ENCODE assay signal across 9 cellular contexts in the genomic region with DNA sequence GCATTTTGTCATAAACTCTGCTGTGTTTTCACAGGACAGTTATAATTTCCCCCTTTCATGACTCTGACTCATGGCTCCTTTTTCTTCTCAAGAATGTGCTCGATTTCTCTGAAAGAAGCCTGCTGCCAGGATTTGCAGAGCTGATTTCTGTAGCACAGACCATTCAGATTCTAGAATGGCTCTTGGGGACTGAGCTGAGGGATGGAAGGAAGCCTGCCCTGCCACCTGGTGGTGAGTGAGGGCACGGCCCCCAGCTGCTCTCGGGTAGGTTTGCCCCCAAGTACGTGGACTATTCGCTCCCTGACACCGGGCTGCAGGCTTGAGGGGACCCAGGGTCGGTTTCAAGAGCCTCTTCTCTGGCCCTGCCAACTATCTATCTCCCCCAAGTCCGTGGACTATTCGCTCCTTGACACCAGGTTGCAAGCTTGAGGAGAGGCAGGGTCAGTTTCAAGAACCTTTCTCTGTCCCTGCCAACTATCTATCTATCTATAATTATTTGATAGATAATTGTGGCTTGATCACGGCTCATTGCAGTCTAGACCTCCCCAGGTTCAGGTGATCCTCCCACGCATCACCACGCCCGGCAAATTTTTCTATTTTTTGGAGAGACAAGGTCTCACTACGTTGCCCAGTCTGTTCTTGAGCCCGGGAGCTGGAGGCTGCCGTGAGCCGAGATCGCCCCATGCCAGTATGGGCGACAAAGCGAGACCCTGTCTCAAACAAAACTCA. TPM values are rescaled to one million over a fixed set of nuclear protein-coding genes. Genes with fewer than 3 reads are reported as not detected.
DNase-seq lines count a peak whose midpoint lies in the region; ATAC-seq lines count a peak whose summit lies in the region.
"Had no signal": no experiment of that assay in that cellular context is flagged by ENCODE, and none has a peak within 500 bp of the region (broad histone marks: within the 10 kb centered on the region; RNA-seq: fewer than 3 reads in every experiment).

No MANE protein-coding gene starts in this region.

- H3K9me3 Mint-ChIP-seq in CD4-positive, alpha-beta memory T cell = no peaks in the 10 kb centered on the region
- H3K9me3 Mint-ChIP-seq: T-helper 1 cell treated with Interleukin-12 subunit alpha and Interleukin-12 subunit beta and Interleukin-4 antibody, amounts not matched to agents 30 μg/mL and 1 μg/mL, for 36 hours had no signal

- ATAC-seq in GM19452 (IDR thresholded peaks at IDR 0.05; ENCODE audit: unreplicated experiment) (peak; percentile 60), HG03520 (IDR thresholded peaks at IDR 0.05; ENCODE audit: unreplicated experiment) (peak; percentile 67)

- H3K36me3 Mint-ChIP-seq in CD4-positive, alpha-beta memory T cell = peaks cover 0 to 4% of the 10 kb centered on the region in 2 donors

- H3K27me3 ChIP-seq in CD4-positive, alpha-beta memory T cell (ENCODE audit: insufficient read depth, low read length) = no peaks in the 10 kb centered on the region

- CTCF ChIA-PET in CD4-positive, alpha-beta memory T cell (lab: Charles Lee; ENCODE audit: partially characterized antibody) = interaction anchor here (0.6 to 8.1 kb wide), 40 partner anchors 8 to 524 kb away, joined by 3 to 77 read pairs (median 4); a partner anchor contains a TSS

- peaks cover 25 to 38% (median 31%) of the 10 kb centered on the region in 4 donors for H3K4me1 Mint-ChIP-seq in CD4-positive, alpha-beta memory T cell

- peak overlapping the region; percentile 45 to 83 (median 58) for H3K4me3 Mint-ChIP-seq in CD4-positive, alpha-beta memory T cell

- intact Hi-C loops in CD4-positive, alpha-beta memory T cell (cut with micrococcal nuclease) = loop anchor here (1.0 to 5.0 kb wide), 3 partner anchors 35 to 525 kb away; a partner anchor contains a TSS

- no peaks in the 10 kb centered on the region for H3K36me3 ChIP-seq in CD4-positive, alpha-beta memory T cell (ENCODE audit: insufficient read depth, low read length)

- H3K4me3 ChIP-seq in CD4-positive, alpha-beta memory T cell (ENCODE audit: low read length in 2 of 2) = no peak overlapping the region

- H3K27ac Mint-ChIP-seq in CD4-positive, alpha-beta memory T cell = peak overlapping the region in 5 of 7 donors; percentile 23 to 97 (median 76)

- H3K9me3 ChIP-seq in CD4-positive, alpha-beta memory T cell (ENCODE audit: control insufficient read depth in 1 of 2, low read length in 2 of 2) = no peaks in the 10 kb centered on the region

- H3K27ac ChIP-seq in CD4-positive, alpha-beta memory T cell (ENCODE audit: low read depth, low read length) = no peak overlapping the region

- peaks cover 8 to 9% of the 10 kb centered on the region in 2 donors for H3K27me3 Mint-ChIP-seq in CD4-positive, alpha-beta memory T cell

- DNase-seq in CD4-positive, alpha-beta memory T cell = peak; percentile 58 to 70 (median 65)
- DNase-seq in NCI-H748 treated with DMSO at 0.1 percent for 48 hours (lab: John Stamatoyannopoulos, UW) = peak; percentile 17
- DNase-seq in activated CD4-positive, alpha-beta T cell treated with anti-CD3 and anti-CD28 coated beads, Interleukin-2, amount 50 U/mL, for 24 hours (ENCODE audit: low read depth in 1 of 2, low spot score in 1 of 2) = peak; percentile 50 to 61
- DNase-seq in dermis blood vessel endothelial cell = peak; percentile 88
- DNase-seq in medulla oblongata (ENCODE audit: extremely low spot score) = peak; percentile 74
- peak; percentile 50 for DNase-seq in stimulated activated CD8-positive, alpha-beta memory T cell treated with anti-CD3 and anti-CD28 coated beads, Interleukin-15, amount 100 ng/mL, for 1 hour (ENCODE audit: low read depth)

- POLR2A ChIA-PET in CD4-positive, alpha-beta memory T cell (lab: Charles Lee; ENCODE audit: partially characterized antibody) = interaction anchor here (1.0 to 3.6 kb wide), 9 partner anchors 10 to 1881 kb away, joined by 3 to 51 read pairs (median 3); a partner anchor contains a TSS

- peaks cover 33% of the 10 kb centered on the region for H3K4me1 ChIP-seq in CD4-positive, alpha-beta memory T cell (ENCODE audit: insufficient read depth, low read length)

RNA-seq across cellular contexts. Expression of a gene that starts 1.4 kb away (rescaled TPM):
- 10 to 100 TPM; 38.4 to 38.9 TPM for total RNA-seq in CD4-positive, alpha-beta memory T cell
- 10 to 100 TPM; 21.3 to 23.5 TPM for polyA plus RNA-seq in CD4-positive, alpha-beta memory T cell
- total RNA-seq in dermis blood vessel endothelial cell = 22.6 and 26.5 TPM in 2 replicates

RNA-seq across cellular contexts. Expression of a gene that starts 10.2 kb away (rescaled TPM):
- not detected for total RNA-seq in CD4-positive, alpha-beta memory T cell
- polyA plus RNA-seq in CD4-positive, alpha-beta memory T cell = not detected
- total RNA-seq in dermis blood vessel endothelial cell = not detected in 2 replicates

RNA-seq across cellular contexts. Expression of a gene that starts 20.4 kb away (rescaled TPM):
- 1 to 10 TPM; 7.0 to 7.4 TPM for total RNA-seq in CD4-positive, alpha-beta memory T cell
- polyA plus RNA-seq in CD4-positive, alpha-beta memory T cell = 10 to 100 TPM; 20.5 to 41.5 TPM
- total RNA-seq in dermis blood vessel endothelial cell = 19.8 and 29.4 TPM in 2 replicates

RNA-seq across cellular contexts. Expression of a gene that starts 21.5 kb away (rescaled TPM):
- 100 to 1,000 TPM; 187 to 188 TPM for total RNA-seq in CD4-positive, alpha-beta memory T cell
- 100 to 1,000 TPM; 239 to 400 TPM for polyA plus RNA-seq in CD4-positive, alpha-beta memory T cell
- total RNA-seq in dermis blood vessel endothelial cell = 338 and 453 TPM in 2 replicates

Comparison
In these comparisons a context has a peak if more than half of its experiments do, and no peak if none do; other contexts are left out.
1. DNase-seq: peak in every context shown above with its lines; median percentile 88 in dermis blood vessel endothelial cell; 74 in medulla oblongata; 65 in CD4-positive, alpha-beta memory T cell; 56 in activated CD4-positive, alpha-beta T cell treated with anti-CD3 and anti-CD28 coated beads, Interleukin-2, amount 50 U/mL, for 24 hours; 50 in stimulated activated CD8-positive, alpha-beta memory T cell treated with anti-CD3 and anti-CD28 coated beads, Interleukin-15, amount 100 ng/mL, for 1 hour; 17 in NCI-H748 treated with DMSO at 0.1 percent for 48 hours.